1 cellular context compared by ENCODE assay signal in genomic region chr1:40691538-40692428, GRCh38.
A peak's percentile ranks its signal among the peaks of the same experiment; 100 is the strongest.
TF ChIP-seq lines count a peak whose summit lies in the region.

NFYC (plus strand) TSS chr1:40691704; CDS start chr1:40738844, 47,140 bp downstream.

TF ChIP-seq in HepG2, 621 proteins besides CTCF, POLR2A, EP300 and RAD21 (continued from another document and continues in another):
- TF ChIP-seq ZBTB10 (CRISPR knock-in tag; IDR thresholded peaks at IDR 0.05; ENCODE audit: borderline replicate concordance) (0 out of 2 replicates have a peak, but pooled peaks have one; percentile 41), FOXA1 (IDR thresholded peaks at IDR 0.05) (no peak), FOXA1 (CRISPR knock-in tag; IDR thresholded peaks at IDR 0.05) (peak; percentile 23; the same call in 1 of the 2 replicates), ZNF790 (CRISPR knock-in tag; IDR thresholded peaks at IDR 0.05; ENCODE audit: borderline replicate concordance) (peak; percentile 95), RFXANK (CRISPR knock-in tag; IDR thresholded peaks at IDR 0.05) (0 out of 2 replicates have a peak, but pooled peaks have one; percentile 73), ZNF446 (CRISPR knock-in tag; IDR thresholded peaks at IDR 0.05) (peak; percentile 79), SATB2 (CRISPR knock-in tag; IDR thresholded peaks at IDR 0.05) (no peak), KDM4B (CRISPR knock-in tag; IDR thresholded peaks at IDR 0.05) (peak; percentile 93; the same call in 1 of the 2 replicates), ZMAT3 (CRISPR knock-in tag; conservative IDR thresholded peaks at IDR 0.05) (peak; percentile 53; the same call in 1 of the 2 replicates), HNRNPH1 (optimal IDR thresholded peaks at IDR 0.05; ENCODE audit: low read depth, low read length) (peak; percentile 10), POLR2G (IDR thresholded peaks at IDR 0.05; ENCODE audit: low read depth, low read length) (peak; percentile 87), NCOA5 (CRISPR knock-in tag; IDR thresholded peaks at IDR 0.05) (no peak), ZFP1 (CRISPR knock-in tag; IDR thresholded peaks at IDR 0.05) (no peak), NFYC (CRISPR knock-in tag; IDR thresholded peaks at IDR 0.05) (peak; percentile 90), SIX4 (CRISPR knock-in tag; IDR thresholded peaks at IDR 0.05) (no peak), ZNF263 (CRISPR knock-in tag; IDR thresholded peaks at IDR 0.05) (peak; percentile 45; the same call in 1 of the 2 replicates), TEF (CRISPR knock-in tag; IDR thresholded peaks at IDR 0.05) (no peak; the same call in none of the 2 replicates), ZNF609 (CRISPR knock-in tag; IDR thresholded peaks at IDR 0.05; ENCODE audit: borderline replicate concordance) (peak; percentile 56; the same call in 1 of the 2 replicates), ZBTB42 (CRISPR knock-in tag; IDR thresholded peaks at IDR 0.05) (peak; percentile 36; the same call in 1 of the 2 replicates), ZMYM3 (CRISPR knock-in tag; IDR thresholded peaks at IDR 0.05) (peak; percentile 77; the same call in 1 of the 2 replicates), MXD4 (CRISPR knock-in tag; IDR thresholded peaks at IDR 0.05) (peak; percentile 68; the same call in 1 of the 2 replicates), ZNF788 (CRISPR knock-in tag; IDR thresholded peaks at IDR 0.05; ENCODE audit: borderline replicate concordance) (peak; percentile 90; the same call in 1 of the 2 replicates), NR2F6 (IDR thresholded peaks at IDR 0.05) (peak; percentile 25; the same call in 1 of the 2 replicates), NR2F6 (CRISPR knock-in tag; IDR thresholded peaks at IDR 0.05) (peak; percentile 29; the same call in 1 of the 2 replicates), ZNF879 (CRISPR knock-in tag; IDR thresholded peaks at IDR 0.05) (0 out of 2 replicates have a peak, but pooled peaks have one; percentile 68), NKX3-1 (CRISPR knock-in tag; IDR thresholded peaks at IDR 0.05) (peak; percentile 43; the same call in 1 of the 2 replicates), ATF7 (IDR thresholded peaks at IDR 0.05) (no peak), ATF7 (CRISPR knock-in tag; IDR thresholded peaks at IDR 0.05) (peak; percentile 25; the same call in 1 of the 2 replicates), HIVEP1 (CRISPR knock-in tag; IDR thresholded peaks at IDR 0.05) (peak; percentile 34; the same call in 1 of the 2 replicates), ZNF34 (CRISPR knock-in tag; IDR thresholded peaks at IDR 0.05; ENCODE audit: borderline replicate concordance) (0 out of 2 replicates have a peak, but pooled peaks have one; percentile 72), SMAD9 (CRISPR knock-in tag; IDR thresholded peaks at IDR 0.05) (peak; percentile 20; the same call in 1 of the 2 replicates), ELF1 (CRISPR knock-in tag; IDR thresholded peaks at IDR 0.05) (peak; percentile 58; the same call in 1 of the 2 replicates), FIP1L1 (IDR thresholded peaks at IDR 0.05; ENCODE audit: borderline replicate concordance, insufficient read depth, low read depth, low read length) (peak; percentile 90; the same call in 1 of the 2 replicates), NCOA1 (CRISPR knock-in tag; IDR thresholded peaks at IDR 0.05) (peak; percentile 95; the same call in 1 of the 2 replicates), TARDBP (CRISPR knock-in tag; IDR thresholded peaks at IDR 0.05) (peak; percentile 94), ZNF24 (IDR thresholded peaks at IDR 0.05) (0 out of 2 replicates have a peak, but pooled peaks have one; percentile 31), ZNF546 (CRISPR knock-in tag; conservative IDR thresholded peaks at IDR 0.05) (no peak), MNT (IDR thresholded peaks at IDR 0.05) (no peak), ZNF225 (CRISPR knock-in tag; IDR thresholded peaks at IDR 0.05) (peak; percentile 78; the same call in 1 of the 2 replicates), ZNF10 (CRISPR knock-in tag; IDR thresholded peaks at IDR 0.05; ENCODE audit: borderline replicate concordance, low read depth) (no peak)
- TF ChIP-seq, protein P1, sequence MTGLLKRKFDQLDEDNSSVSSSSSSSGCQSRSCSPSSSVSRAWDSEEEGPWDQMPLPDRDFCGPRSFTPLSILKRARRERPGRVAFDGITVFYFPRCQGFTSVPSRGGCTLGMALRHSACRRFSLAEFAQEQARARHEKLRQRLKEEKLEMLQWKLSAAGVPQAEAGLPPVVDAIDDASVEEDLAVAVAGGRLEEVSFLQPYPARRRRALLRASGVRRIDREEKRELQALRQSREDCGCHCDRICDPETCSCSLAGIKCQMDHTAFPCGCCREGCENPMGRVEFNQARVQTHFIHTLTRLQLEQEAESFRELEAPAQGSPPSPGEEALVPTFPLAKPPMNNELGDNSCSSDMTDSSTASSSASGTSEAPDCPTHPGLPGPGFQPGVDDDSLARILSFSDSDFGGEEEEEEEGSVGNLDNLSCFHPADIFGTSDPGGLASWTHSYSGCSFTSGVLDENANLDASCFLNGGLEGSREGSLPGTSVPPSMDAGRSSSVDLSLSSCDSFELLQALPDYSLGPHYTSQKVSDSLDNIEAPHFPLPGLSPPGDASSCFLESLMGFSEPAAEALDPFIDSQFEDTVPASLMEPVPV (CRISPR knock-in tag; IDR thresholded peaks at IDR 0.05), result no peak
- TF ChIP-seq, protein P2, sequence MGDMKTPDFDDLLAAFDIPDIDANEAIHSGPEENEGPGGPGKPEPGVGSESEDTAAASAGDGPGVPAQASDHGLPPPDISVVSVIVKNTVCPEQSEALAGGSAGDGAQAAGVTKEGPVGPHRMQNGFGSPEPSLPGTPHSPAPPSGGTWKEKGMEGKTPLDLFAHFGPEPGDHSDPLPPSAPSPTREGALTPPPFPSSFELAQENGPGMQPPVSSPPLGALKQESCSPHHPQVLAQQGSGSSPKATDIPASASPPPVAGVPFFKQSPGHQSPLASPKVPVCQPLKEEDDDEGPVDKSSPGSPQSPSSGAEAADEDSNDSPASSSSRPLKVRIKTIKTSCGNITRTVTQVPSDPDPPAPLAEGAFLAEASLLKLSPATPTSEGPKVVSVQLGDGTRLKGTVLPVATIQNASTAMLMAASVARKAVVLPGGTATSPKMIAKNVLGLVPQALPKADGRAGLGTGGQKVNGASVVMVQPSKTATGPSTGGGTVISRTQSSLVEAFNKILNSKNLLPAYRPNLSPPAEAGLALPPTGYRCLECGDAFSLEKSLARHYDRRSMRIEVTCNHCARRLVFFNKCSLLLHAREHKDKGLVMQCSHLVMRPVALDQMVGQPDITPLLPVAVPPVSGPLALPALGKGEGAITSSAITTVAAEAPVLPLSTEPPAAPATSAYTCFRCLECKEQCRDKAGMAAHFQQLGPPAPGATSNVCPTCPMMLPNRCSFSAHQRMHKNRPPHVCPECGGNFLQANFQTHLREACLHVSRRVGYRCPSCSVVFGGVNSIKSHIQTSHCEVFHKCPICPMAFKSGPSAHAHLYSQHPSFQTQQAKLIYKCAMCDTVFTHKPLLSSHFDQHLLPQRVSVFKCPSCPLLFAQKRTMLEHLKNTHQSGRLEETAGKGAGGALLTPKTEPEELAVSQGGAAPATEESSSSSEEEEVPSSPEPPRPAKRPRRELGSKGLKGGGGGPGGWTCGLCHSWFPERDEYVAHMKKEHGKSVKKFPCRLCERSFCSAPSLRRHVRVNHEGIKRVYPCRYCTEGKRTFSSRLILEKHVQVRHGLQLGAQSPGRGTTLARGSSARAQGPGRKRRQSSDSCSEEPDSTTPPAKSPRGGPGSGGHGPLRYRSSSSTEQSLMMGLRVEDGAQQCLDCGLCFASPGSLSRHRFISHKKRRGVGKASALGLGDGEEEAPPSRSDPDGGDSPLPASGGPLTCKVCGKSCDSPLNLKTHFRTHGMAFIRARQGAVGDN (CRISPR knock-in tag; IDR thresholded peaks at IDR 0.05), result peak; percentile 100
- TF ChIP-seq, protein P3, sequence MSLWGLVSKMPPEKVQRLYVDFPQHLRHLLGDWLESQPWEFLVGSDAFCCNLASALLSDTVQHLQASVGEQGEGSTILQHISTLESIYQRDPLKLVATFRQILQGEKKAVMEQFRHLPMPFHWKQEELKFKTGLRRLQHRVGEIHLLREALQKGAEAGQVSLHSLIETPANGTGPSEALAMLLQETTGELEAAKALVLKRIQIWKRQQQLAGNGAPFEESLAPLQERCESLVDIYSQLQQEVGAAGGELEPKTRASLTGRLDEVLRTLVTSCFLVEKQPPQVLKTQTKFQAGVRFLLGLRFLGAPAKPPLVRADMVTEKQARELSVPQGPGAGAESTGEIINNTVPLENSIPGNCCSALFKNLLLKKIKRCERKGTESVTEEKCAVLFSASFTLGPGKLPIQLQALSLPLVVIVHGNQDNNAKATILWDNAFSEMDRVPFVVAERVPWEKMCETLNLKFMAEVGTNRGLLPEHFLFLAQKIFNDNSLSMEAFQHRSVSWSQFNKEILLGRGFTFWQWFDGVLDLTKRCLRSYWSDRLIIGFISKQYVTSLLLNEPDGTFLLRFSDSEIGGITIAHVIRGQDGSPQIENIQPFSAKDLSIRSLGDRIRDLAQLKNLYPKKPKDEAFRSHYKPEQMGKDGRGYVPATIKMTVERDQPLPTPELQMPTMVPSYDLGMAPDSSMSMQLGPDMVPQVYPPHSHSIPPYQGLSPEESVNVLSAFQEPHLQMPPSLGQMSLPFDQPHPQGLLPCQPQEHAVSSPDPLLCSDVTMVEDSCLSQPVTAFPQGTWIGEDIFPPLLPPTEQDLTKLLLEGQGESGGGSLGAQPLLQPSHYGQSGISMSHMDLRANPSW (CRISPR knock-in tag; IDR thresholded peaks at IDR 0.05; ENCODE audit: borderline replicate concordance), result peak; percentile 38; the same call in 1 of the 2 replicates
